Comparison of ENCODE assay signal across 28 cellular contexts in the genomic region with DNA sequence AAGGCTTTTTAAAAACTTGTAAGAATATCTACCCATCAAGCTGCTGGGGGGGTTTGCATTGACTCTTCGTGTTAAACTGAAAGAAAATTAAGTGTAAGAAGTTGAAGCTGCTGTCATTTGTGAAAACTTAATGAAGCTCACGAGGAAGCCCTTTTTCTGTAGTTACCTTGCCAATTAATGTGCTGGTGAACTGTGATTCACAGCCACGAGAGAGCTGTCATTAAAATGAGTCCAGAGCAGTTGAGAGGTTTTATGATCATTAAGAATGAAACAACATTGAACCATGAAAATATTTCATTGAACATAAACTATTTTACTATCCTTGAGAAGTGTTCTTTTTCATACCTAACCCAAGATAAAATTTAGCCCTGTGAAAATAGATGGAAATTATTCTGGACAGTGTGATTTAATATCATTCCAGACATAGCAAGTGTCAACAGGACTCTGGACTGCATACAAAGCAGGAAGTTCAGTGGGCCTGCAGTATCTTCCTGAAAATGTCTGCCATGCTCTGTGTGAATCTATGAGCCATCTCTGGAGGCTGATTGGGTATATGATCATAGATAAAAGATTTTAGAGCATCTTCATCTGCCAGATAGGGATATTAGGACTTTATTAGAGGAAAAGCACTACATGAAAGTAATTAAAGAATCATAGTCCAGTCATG. TPM values are rescaled to one million over a fixed set of nuclear protein-coding genes. Genes with fewer than 3 reads are reported as not detected.
DNase-seq lines count a peak whose midpoint lies in the region; ATAC-seq, FAIRE-seq and TF ChIP-seq lines count a peak whose summit lies in the region.
"Had no signal": no experiment of that assay in that cellular context is flagged by ENCODE, and none has a peak within 500 bp of the region (broad histone marks: within the 10 kb centered on the region; RNA-seq: fewer than 3 reads in every experiment).

No MANE protein-coding gene starts in this region.

- H3K27me3 Mint-ChIP-seq in activated CD4-positive, alpha-beta T cell treated with anti-CD3 and anti-CD28 coated beads, Interleukin-2, amount 10 ng/mL, durations not matched to agents 24 days and 14 days = no peaks in the 10 kb centered on the region
- H3K27me3 Mint-ChIP-seq in chondrocyte (ENCODE audit: low read depth) (no peaks in the 10 kb centered on the region), H9 (ENCODE audit: low read depth) (no peaks in the 10 kb centered on the region)
- H3K27me3 Mint-ChIP-seq: activated CD4-positive, alpha-beta T cell treated with anti-CD3 and anti-CD28 coated beads for 36 hours; activated naive CD8-positive, alpha-beta T cell treated with anti-CD3 and anti-CD28 coated beads, Interleukin-2, amount 10 ng/mL, durations not matched to agents 7 days and 5 days; dendritic cell treated with granulocyte-macrophage colony-stimulating factor and Interleukin-4, amounts not matched to agents 40 ng/mL and 50 ng/mL, for 4 days; naive thymus-derived CD8-positive, alpha-beta T cell had no signal

- H4K8ac ChIP-seq in H9 (replicated peaks; ENCODE audit: insufficient read length, low read depth, low read length) = no peak overlapping the region

- H3K79me1 ChIP-seq in H9 (ENCODE audit: insufficient read depth, low read depth, low read length, poor library complexity, severe bottlenecking) = no peaks in the 10 kb centered on the region

- no peak overlapping the region for H3K9ac ChIP-seq in H9 (ENCODE audit: extremely low read depth, insufficient read length, low read length)

- no peak overlapping the region for H3K4me3 ChIP-seq in mucosa of descending colon
- H3K4me3 ChIP-seq in uterus = no peak overlapping the region
- H3K4me3 ChIP-seq in testis = no peak overlapping the region
- H3K4me3 ChIP-seq: gastroesophageal sphincter, smooth muscle cell, upper lobe of right lung had no signal

- intact Hi-C loops in activated CD4-positive, alpha-beta T cell treated with anti-CD3 and anti-CD28 coated beads, Interleukin-2, amount 10 ng/mL, durations not matched to agents 24 days and 14 days (cut with micrococcal nuclease) = no loop called here
- intact Hi-C loops in mucosa of descending colon (cut with DNase I, micrococcal nuclease) (no loop called here), uterus (cut with DNase I; ENCODE audit: low total_unique reads) (no loop called here), testis (cut with DNase I; ENCODE audit: low total_unique reads) (no loop called here)

- H3K79me2 ChIP-seq in H9 (ENCODE audit: insufficient read depth, low read length) = no peaks in the 10 kb centered on the region

- H2AK5ac ChIP-seq in H9 (ENCODE audit: insufficient read length, low read length) = no peak overlapping the region

- no peak overlapping the region for H3T11ph ChIP-seq in H9 (ENCODE audit: low read length)

- H3K36me3 ChIP-seq in mucosa of descending colon (ENCODE audit: low read depth) (no peaks in the 10 kb centered on the region), uterus (no peaks in the 10 kb centered on the region), testis (ENCODE audit: low read depth, missing control alignments) (no peaks in the 10 kb centered on the region)

- no peaks in the 10 kb centered on the region for H4K20me1 ChIP-seq in H9 (ENCODE audit: control insufficient read depth, insufficient read depth, insufficient read length)

- peak overlapping the region; percentile 37 for H3K27ac Mint-ChIP-seq in activated CD4-positive, alpha-beta T cell treated with anti-CD3 and anti-CD28 coated beads, Interleukin-2, amount 10 ng/mL, durations not matched to agents 24 days and 14 days
- H3K27ac Mint-ChIP-seq in chondrocyte (ENCODE audit: unreplicated experiment) (peak overlapping the region; percentile 30), H9 (no peak overlapping the region)
- H3K27ac Mint-ChIP-seq: activated CD4-positive, alpha-beta T cell treated with anti-CD3 and anti-CD28 coated beads for 36 hours; dendritic cell treated with granulocyte-macrophage colony-stimulating factor and Interleukin-4, amounts not matched to agents 40 ng/mL and 50 ng/mL, for 4 days had no signal

- no peak overlapping the region for H2AFZ ChIP-seq in H9 (ENCODE audit: low read length)

- H3K4me1 Mint-ChIP-seq in activated CD4-positive, alpha-beta T cell treated with anti-CD3 and anti-CD28 coated beads, Interleukin-2, amount 10 ng/mL, durations not matched to agents 24 days and 14 days = peaks cover 16% of the 10 kb centered on the region
- H3K4me1 Mint-ChIP-seq in chondrocyte (ENCODE audit: low read depth) (peaks cover 17% of the 10 kb centered on the region), H9 (no peaks in the 10 kb centered on the region)
- H3K4me1 Mint-ChIP-seq: naive thymus-derived CD8-positive, alpha-beta T cell had no signal

- H3K23ac ChIP-seq in H9 (ENCODE audit: insufficient read length, low read depth, low read length) = no peak overlapping the region

- TF ChIP-seq CTCF in chondrocyte (IDR thresholded peaks at IDR 0.05) (no peak), mucosa of descending colon (IDR thresholded peaks at IDR 0.05) (no peak), uterus (IDR thresholded peaks at IDR 0.05) (no peak), testis (IDR thresholded peaks at IDR 0.05) (no peak), H9 (conservative IDR thresholded peaks at IDR 0.05) (no peak)

- no peak overlapping the region for H2BK20ac ChIP-seq in H9 (ENCODE audit: low read depth, low read length, poor library complexity, severe bottlenecking)

- no peaks in the 10 kb centered on the region for H3K9me3 Mint-ChIP-seq in activated CD4-positive, alpha-beta T cell treated with anti-CD3 and anti-CD28 coated beads, Interleukin-2, amount 10 ng/mL, durations not matched to agents 24 days and 14 days
- H3K9me3 Mint-ChIP-seq in chondrocyte (ENCODE audit: low read depth) (no peaks in the 10 kb centered on the region), H9 (no peaks in the 10 kb centered on the region)
- H3K9me3 Mint-ChIP-seq: activated naive CD8-positive, alpha-beta T cell treated with anti-CD3 and anti-CD28 coated beads, Interleukin-2, amount 10 ng/mL, durations not matched to agents 7 days and 5 days; dendritic cell treated with granulocyte-macrophage colony-stimulating factor and Interleukin-4, amounts not matched to agents 40 ng/mL and 50 ng/mL, for 4 days; naive thymus-derived CD8-positive, alpha-beta T cell had no signal

- H3K36me3 Mint-ChIP-seq in activated CD4-positive, alpha-beta T cell treated with anti-CD3 and anti-CD28 coated beads, Interleukin-2, amount 10 ng/mL, durations not matched to agents 24 days and 14 days (ENCODE audit: low read depth) = peaks cover 2% of the 10 kb centered on the region
- peaks cover 12% of the 10 kb centered on the region for H3K36me3 Mint-ChIP-seq in chondrocyte (ENCODE audit: low read depth)
- H3K36me3 Mint-ChIP-seq in H9 (ENCODE audit: insufficient read depth in 1 of 3, low read depth in 3 of 3) = peaks cover 4 to 49% (median 42%) of the 10 kb centered on the region in 3 experiments; a peak in 6 of 7 replicates

- no peak overlapping the region for H2BK15ac ChIP-seq in H9 (ENCODE audit: low read depth, low read length)

- no peak overlapping the region for H2BK5ac ChIP-seq in H9 (ENCODE audit: insufficient read length, low read length)

- no peaks in the 10 kb centered on the region for H3K23me2 ChIP-seq in H9 (ENCODE audit: insufficient read length, low read depth, low read length, poor library complexity, severe bottlenecking)

- peak; percentile 5 for FAIRE-seq in GM18507 (lab: Jason Lieb, UNC)
- FAIRE-seq: endometrium had no signal

- no peaks in the 10 kb centered on the region for H3K27me3 ChIP-seq in uterus
- H3K27me3 ChIP-seq in testis = no peaks in the 10 kb centered on the region
- H3K27me3 ChIP-seq in H9 (ENCODE audit: insufficient read depth, low read length) = no peaks in the 10 kb centered on the region
- H3K27me3 ChIP-seq: gastroesophageal sphincter, upper lobe of right lung had no signal

- no peak for DNase-seq in activated CD4-positive, alpha-beta T cell treated with anti-CD3 and anti-CD28 coated beads, Interleukin-2, amount 10 ng/mL, durations not matched to agents 24 days and 14 days
- DNase-seq in activated CD4-positive, alpha-beta T cell treated with anti-CD3 and anti-CD28 coated beads for 1 hour = no peak
- DNase-seq in GM18507 (ENCODE audit: extremely low spot score, insufficient read length, low read depth) (no peak), chondrocyte (ENCODE audit: low spot score) (no peak), mucosa of descending colon (peak in 1 of 3 donors; percentile 33), uterus (no peak), testis (no peak), H9 (no peak)
- DNase-seq: activated CD4-positive, alpha-beta T cell treated with anti-CD3 and anti-CD28 coated beads for 36 hours; activated CD8-positive, alpha-beta memory T cell treated with anti-CD3 and anti-CD28 coated beads, Interleukin-2, amount 50 U/mL, for 4 hours; activated effector memory CD4-positive, alpha-beta T cell treated with anti-CD3 and anti-CD28 coated beads, Interleukin-2, amount 50 U/mL, for 16 hours; activated naive CD8-positive, alpha-beta T cell treated with anti-CD3 and anti-CD28 coated beads, Interleukin-2, amount 10 ng/mL, durations not matched to agents 7 days and 5 days; caudate nucleus; EL; midbrain; naive thymus-derived CD8-positive, alpha-beta T cell; NCI-H1092; NCI-H1694 treated with DMSO at 0.1 percent for 48 hours; PC-3; stimulated activated CD4-positive, alpha-beta T cell treated with anti-CD3 and anti-CD28 coated beads, Interleukin-1b, Interleukin-23, amount 100 ng/mL, for 48 hours; upper lobe of right lung had no signal

- H2BK120ac ChIP-seq in H9 (ENCODE audit: low read depth, low read length, poor library complexity, severe bottlenecking) = no peak overlapping the region

- H2BK12ac ChIP-seq in H9 (ENCODE audit: insufficient read length, low read depth, low read length) = no peak overlapping the region

- H4K5ac ChIP-seq in H9 (ENCODE audit: insufficient read length, low read depth, low read length) = no peak overlapping the region

- no peak overlapping the region for H3K4me2 ChIP-seq in H9 (ENCODE audit: insufficient read depth, insufficient read length, low read length)
- H3K4me2 ChIP-seq: smooth muscle cell had no signal

- H3K18ac ChIP-seq in H9 (ENCODE audit: insufficient read length, low read depth, low read length) = no peak overlapping the region

- H3K4me1 ChIP-seq in mucosa of descending colon (ENCODE audit: low read depth) (no peaks in the 10 kb centered on the region), uterus (no peaks in the 10 kb centered on the region), testis (no peaks in the 10 kb centered on the region), H9 (ENCODE audit: insufficient read depth, low read length) (no peaks in the 10 kb centered on the region)
- H3K4me1 ChIP-seq: gastroesophageal sphincter, upper lobe of right lung had no signal

- H3K14ac ChIP-seq in H9 (ENCODE audit: insufficient read depth, low read length) = no peak overlapping the region

- TF ChIP-seq POLR2A in uterus (IDR thresholded peaks at IDR 0.05) = no peak
- no peak for TF ChIP-seq POLR2A in testis (IDR thresholded peaks at IDR 0.05)

- no peak overlapping the region for H3K27ac ChIP-seq in uterus
- no peak overlapping the region for H3K27ac ChIP-seq in testis
- H3K27ac ChIP-seq in H9 (ENCODE audit: insufficient read length, low read depth, low read length) = no peak overlapping the region
- H3K27ac ChIP-seq: 22Rv1, gastroesophageal sphincter, upper lobe of right lung had no signal

- peak; percentile 88 for ATAC-seq in mucosa of descending colon
- ATAC-seq: gastroesophageal sphincter; naive thymus-derived CD8-positive, alpha-beta T cell; PC-3; Right ventricle myocardium inferior; SK-N-SH treated with all-trans-retinoic acid at 6 μM for 48 hours had no signal

- no peak overlapping the region for H3K56ac ChIP-seq in H9 (ENCODE audit: insufficient read length, low read depth, low read length)

- no peak overlapping the region for H4K91ac ChIP-seq in H9 (ENCODE audit: insufficient read length, low read depth, low read length)

- H3K9me3 ChIP-seq in mucosa of descending colon (no peaks in the 10 kb centered on the region), uterus (no peaks in the 10 kb centered on the region), testis (no peaks in the 10 kb centered on the region), H9 (ENCODE audit: control insufficient read depth, low read depth, low read length) (no peaks in the 10 kb centered on the region)
- H3K9me3 ChIP-seq: gastroesophageal sphincter, upper lobe of right lung had no signal

- no peak overlapping the region for H3K4ac ChIP-seq in H9 (ENCODE audit: low read depth, low read length)

- H3K4me3 Mint-ChIP-seq in activated CD4-positive, alpha-beta T cell treated with anti-CD3 and anti-CD28 coated beads, Interleukin-2, amount 10 ng/mL, durations not matched to agents 24 days and 14 days = no peak overlapping the region
- H3K4me3 Mint-ChIP-seq in chondrocyte (ENCODE audit: unreplicated experiment) (no peak overlapping the region), H9 (no peak overlapping the region)
- H3K4me3 Mint-ChIP-seq: activated CD4-positive, alpha-beta T cell treated with anti-CD3 and anti-CD28 coated beads for 36 hours; activated naive CD8-positive, alpha-beta T cell treated with anti-CD3 and anti-CD28 coated beads, Interleukin-2, amount 10 ng/mL, durations not matched to agents 7 days and 5 days; dendritic cell treated with granulocyte-macrophage colony-stimulating factor and Interleukin-4, amounts not matched to agents 40 ng/mL and 50 ng/mL, for 4 days; naive thymus-derived CD8-positive, alpha-beta T cell had no signal

- 73 to 82% methylated on average over 3 of the region's 3 CpGs for WGBS in testis, 2 donors
- no CpG with 5 or more reads among the region's 3 CpGs for WGBS in H9 (ENCODE audit: extremely low coverage, insufficient read length, low lambda C conversion rate)

RNA-seq across cellular contexts. Expression of a gene that starts 53.8 kb away (rescaled TPM):
- total RNA-seq in activated CD4-positive, alpha-beta T cell treated with anti-CD3 and anti-CD28 coated beads, Interleukin-2, amount 10 ng/mL, durations not matched to agents 24 days and 14 days = 19.1 and 19.5 TPM in 2 replicates
- total RNA-seq in chondrocyte = 70.3 to 85.4 TPM (median 72.5 TPM) in 3 replicates
- 10 to 100 TPM; 20.0 to 24.0 (median 21.5) TPM for total RNA-seq in mucosa of descending colon
- total RNA-seq in uterus = 10 to 100 TPM; 10.2 to 58.9 (median 34.7) TPM
- total RNA-seq in testis = 10 to 100 TPM; 68.9 to 79.9 TPM
- 23.8 TPM for polyA plus RNA-seq in testis (ENCODE audit: insufficient read depth, low read depth, low replicate concordance)
- total RNA-seq in H9 (2021) = 54.5 and 55.5 TPM in 2 replicates

Comparison
In these comparisons a context has a peak if more than half of its experiments do, and no peak if none do; other contexts are left out.
1. H3K27ac Mint-ChIP-seq: peak in activated CD4-positive, alpha-beta T cell treated with anti-CD3 and anti-CD28 coated beads, Interleukin-2, amount 10 ng/mL, durations not matched to agents 24 days and 14 days (single experiment) and chondrocyte (single experiment); none in H9 (0 of 3).